ENCODE assay signal across 10 cellular contexts in genomic region chr19:56112313-56112709, GRCh38. TPM values are rescaled to one million over a fixed set of nuclear protein-coding genes. Genes with fewer than 3 reads are reported as not detected.
DNase-seq lines count a peak whose midpoint lies in the region; ATAC-seq and TF ChIP-seq lines count a peak whose summit lies in the region.
"Had no signal": no experiment of that assay in that cellular context is flagged by ENCODE, and none has a peak within 500 bp of the region (broad histone marks: within the 10 kb centered on the region; RNA-seq: fewer than 3 reads in every experiment).

No MANE protein-coding gene starts in this region.

- in situ Hi-C loops in Panc1 (cut with HindIII; ENCODE audit: low pct_unique_long_range_greater_than_20kb, low sequenced_read_pairs): no loop called here
- in situ Hi-C loops in transverse colon (cut with MboI; ENCODE audit: low pct_ligation_motif_present in 1 of 4, low pct_unique_long_range_greater_than_20kb in 1 of 4, low sequenced_read_pairs in 3 of 4): no loop called here

- H3K9me2 ChIP-seq in hepatocyte (replicated peaks; ENCODE audit: insufficient read depth): no peaks in the 10 kb centered on the region

- H3K9me3 ChIP-seq in cardiac muscle cell (ENCODE audit: low read depth): no peaks in the 10 kb centered on the region
- H3K9me3 ChIP-seq in Panc1 (ENCODE audit: control insufficient read depth, insufficient read depth, low read depth, low read length): no peaks in the 10 kb centered on the region
- no peaks in the 10 kb centered on the region for H3K9me3 ChIP-seq in hepatocyte (ENCODE audit: low read depth)
- H3K9me3 ChIP-seq in transverse colon: no peaks in the 10 kb centered on the region

- DNase-seq in cardiac muscle cell (ENCODE audit: low read depth in 1 of 2, low spot score in 1 of 2): no peak
- DNase-seq in Right ventricle myocardium superior: no peak
- DNase-seq in Panc1 (ENCODE audit: low read depth, low spot score): no peak
- no peak for DNase-seq in hepatocyte (ENCODE audit: low spot score)
- no peak for DNase-seq in transverse colon
- DNase-seq in HEK293T (ENCODE audit: extremely low spot score): no peak
- DNase-seq in AG20443 (ENCODE audit: low spot score): no peak
- DNase-seq: foreskin melanocyte had no signal

- intact Hi-C loops in Right ventricle myocardium superior (cut with DNase I) (no loop called here), Panc1 (cut with micrococcal nuclease; ENCODE audit: unreplicated experiment) (no loop called here), transverse colon (cut with DNase I; ENCODE audit: low total_unique reads) (no loop called here)

- H2AFZ ChIP-seq in hepatocyte: no peak overlapping the region

- TF ChIP-seq CTCF in cardiac muscle cell (IDR thresholded peaks at IDR 0.05; ENCODE audit: low read depth, low read length): no peak
- no peak for TF ChIP-seq CTCF in Panc1 (IDR thresholded peaks at IDR 0.05)
- TF ChIP-seq CTCF in hepatocyte (IDR thresholded peaks at IDR 0.05; ENCODE audit: poor library complexity): no peak
- no peak for TF ChIP-seq CTCF in transverse colon (IDR thresholded peaks at IDR 0.05)

- H3K27me3 ChIP-seq in cardiac muscle cell (no peaks in the 10 kb centered on the region), Panc1 (ENCODE audit: control insufficient read depth, insufficient read depth, low read length) (no peaks in the 10 kb centered on the region), hepatocyte (no peaks in the 10 kb centered on the region), transverse colon (no peaks in the 10 kb centered on the region)

- no peak for ATAC-seq in Right ventricle myocardium superior (ENCODE audit: poor library complexity)
- ATAC-seq in Panc1: no peak
- ATAC-seq in GM18505 (IDR thresholded peaks at IDR 0.05; ENCODE audit: unreplicated experiment): no peak

- H3K4me1 ChIP-seq in cardiac muscle cell (ENCODE audit: low read depth) (peaks cover 63% of the 10 kb centered on the region), Panc1 (ENCODE audit: control insufficient read depth, insufficient read depth, low read length) (peaks cover 93% of the 10 kb centered on the region), hepatocyte (ENCODE audit: insufficient read depth) (peaks cover 53% of the 10 kb centered on the region), transverse colon (peaks cover 60 to 86% (median 64%) of the 10 kb centered on the region in 4 donors)

- H3K4me2 ChIP-seq in hepatocyte: peak overlapping the region; percentile 72

- no peaks in the 10 kb centered on the region for H3K36me3 ChIP-seq in cardiac muscle cell
- H3K36me3 ChIP-seq in Panc1 (ENCODE audit: control insufficient read depth, insufficient read depth, low read length): no peaks in the 10 kb centered on the region
- H3K36me3 ChIP-seq in hepatocyte (replicated peaks; ENCODE audit: insufficient read depth, low read depth): no peaks in the 10 kb centered on the region
- H3K36me3 ChIP-seq in transverse colon: no peaks in the 10 kb centered on the region

- 86% methylated on average over 6 of the region's 10 CpGs for WGBS in hepatocyte (ENCODE audit: low lambda C conversion rate, missing lambda C conversion rate)
- 50 to 62% methylated on average over 4 to 10 of the region's 10 CpGs for WGBS in transverse colon (ENCODE audit: low coverage in 1 of 2), 2 donors

- TF ChIP-seq POLR2A in transverse colon (IDR thresholded peaks at IDR 0.05) (no peak), GM18505 (IDR thresholded peaks at IDR 0.05; ENCODE audit: borderline replicate concordance, extremely low read depth, insufficient read depth, insufficient read length) (no peak)

- CTCF ChIA-PET in Panc1 (lab: Charles Lee) (no interaction called here), HEK293T (lab: Yijun Ruan, JAX) (no interaction called here)

- no peak overlapping the region for H3K4me3 ChIP-seq in cardiac muscle cell
- H3K4me3 ChIP-seq in Panc1 (ENCODE audit: low read depth in 2 of 2, low read length in 2 of 2): no peak overlapping the region
- H3K4me3 ChIP-seq in hepatocyte: no peak overlapping the region
- H3K4me3 ChIP-seq in transverse colon: no peak overlapping the region
- H3K4me3 ChIP-seq: SK-N-MC had no signal

- TF ChIP-seq EP300 in transverse colon (IDR thresholded peaks at IDR 0.05; ENCODE audit: low read depth): no peak

- H3K27ac ChIP-seq in cardiac muscle cell: peak overlapping the region; percentile 93
- peak overlapping the region; percentile 87 for H3K27ac ChIP-seq in Panc1 (ENCODE audit: low read length)
- H3K27ac ChIP-seq in hepatocyte: peak overlapping the region; percentile 89
- peak overlapping the region; percentile 71 to 84 (median 82) for H3K27ac ChIP-seq in transverse colon
- H3K27ac ChIP-seq: SK-N-MC had no signal

- peaks cover 97% of the 10 kb centered on the region for H3K79me2 ChIP-seq in hepatocyte

- POLR2A ChIA-PET in Panc1 (lab: Charles Lee): no interaction called here
- POLR2A ChIA-PET in HEK293T (lab: Yijun Ruan, JAX): no interaction called here

- peaks cover 94% of the 10 kb centered on the region for H4K20me1 ChIP-seq in hepatocyte (ENCODE audit: insufficient read depth, poor library complexity, severe bottlenecking)

- BruUV-seq in Panc1 (replicated peaks; lab: Mats Ljungman, UMichigan): no TSS peak

TF ChIP-seq in HEK293T, 16 proteins besides CTCF, POLR2A, EP300 and RAD21:
- TF ChIP-seq PKNOX1 (IDR thresholded peaks at IDR 0.05) (no peak), HDGF (IDR thresholded peaks at IDR 0.05; ENCODE audit: borderline replicate concordance) (no peak), FOXA1 (IDR thresholded peaks at IDR 0.05) (no peak), L3MBTL2 (conservative IDR thresholded peaks at IDR 0.05) (no peak), FOXK2 (IDR thresholded peaks at IDR 0.05) (no peak), BHLHE40 (IDR thresholded peaks at IDR 0.05; ENCODE audit: borderline replicate concordance) (no peak), ZNF384 (IDR thresholded peaks at IDR 0.05) (no peak), ELF4 (IDR thresholded peaks at IDR 0.05) (no peak), SP1 (IDR thresholded peaks at IDR 0.05) (no peak), ARNT (IDR thresholded peaks at IDR 0.05) (no peak), NFRKB (IDR thresholded peaks at IDR 0.05) (no peak), FOXM1 (IDR thresholded peaks at IDR 0.05; ENCODE audit: borderline replicate concordance) (no peak), SUZ12 (IDR thresholded peaks at IDR 0.05) (no peak), CTBP1 (IDR thresholded peaks at IDR 0.05; ENCODE audit: borderline replicate concordance) (no peak), TARDBP (IDR thresholded peaks at IDR 0.05) (no peak), LEF1 (IDR thresholded peaks at IDR 0.05; ENCODE audit: borderline replicate concordance) (no peak)
TF ChIP-seq in HEK293T: peak in this region for 0.

RNA-seq across cellular contexts. Expression of gene ZNF787, which starts 8.8 kb away (rescaled TPM):
- total RNA-seq in cardiac muscle cell (43.0 and 45.5 TPM in 2 replicates), Right ventricle myocardium superior (33.9 TPM), Panc1 (2021; ENCODE audit: unreplicated experiment) (132 TPM), hepatocyte (14.5 and 23.5 TPM in 2 replicates), transverse colon (10 to 100 TPM; 24.9 to 53.1 (median 27.4) TPM)
- polyA plus RNA-seq in cardiac muscle cell (29.2 and 34.9 TPM in 2 replicates), hepatocyte (24.9 and 27.2 TPM in 2 replicates)
- polyA plus RNA-seq in Panc1 (2012; ENCODE audit: insufficient read length): 200 TPM

RNA-seq across cellular contexts. Expression of gene ZNF444, which starts 28.8 kb away (rescaled TPM):
- total RNA-seq in cardiac muscle cell (67.8 and 72.8 TPM in 2 replicates), Right ventricle myocardium superior (26.7 TPM), Panc1 (2021; ENCODE audit: unreplicated experiment) (81.5 TPM), hepatocyte (38.3 and 46.6 TPM in 2 replicates), transverse colon (100 to 1,000 TPM in 1 of 4 donors, 10 to 100 TPM in 3; 20.7 to 148 (median 39.2) TPM)
- polyA plus RNA-seq in cardiac muscle cell (71.8 and 88.4 TPM in 2 replicates), hepatocyte (60.2 and 74.3 TPM in 2 replicates)
- polyA plus RNA-seq in Panc1 (2012; ENCODE audit: insufficient read length): 95.0 TPM
